10 cellular contexts compared by ENCODE assay signal in the genomic region with DNA sequence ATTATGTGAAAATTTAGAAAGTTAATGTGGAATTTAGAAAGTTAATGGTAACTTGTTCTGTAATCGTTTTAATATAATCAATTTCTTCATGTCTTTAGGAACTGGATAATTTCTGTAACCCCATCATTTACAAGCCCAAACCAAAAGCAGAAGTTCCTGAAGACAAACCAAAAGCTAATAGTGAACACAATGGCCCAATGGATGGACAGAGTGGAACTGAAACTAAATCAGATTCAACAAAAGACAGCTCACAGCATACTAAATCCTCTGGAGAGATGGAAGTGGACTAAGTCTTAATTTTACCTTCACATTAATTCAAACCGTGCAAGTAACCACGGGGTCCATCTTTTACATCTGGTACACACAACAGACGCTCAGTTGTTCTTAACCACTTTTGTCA. TPM values are rescaled to one million over a fixed set of nuclear protein-coding genes. Genes with fewer than 3 reads are reported as not detected.
DNase-seq lines count a peak whose midpoint lies in the region; ATAC-seq and TF ChIP-seq lines count a peak whose summit lies in the region.
"Had no signal": no experiment of that assay in that cellular context is flagged by ENCODE, and none has a peak within 500 bp of the region (broad histone marks: within the 10 kb centered on the region; RNA-seq: fewer than 3 reads in every experiment).

No MANE protein-coding gene starts in this region.

- intact Hi-C loops in natural killer cell (cut with micrococcal nuclease) (no loop called here), CD14-positive monocyte (cut with micrococcal nuclease) (no loop called here)

- H3K27ac Mint-ChIP-seq in natural killer cell (no peak overlapping the region), CD14-positive monocyte (peak overlapping the region in 1 of 7 donors; percentile 43)

- ATAC-seq in GM18868 (IDR thresholded peaks at IDR 0.05; ENCODE audit: unreplicated experiment) = peak; percentile 76
- ATAC-seq in HG02571 (IDR thresholded peaks at IDR 0.05; ENCODE audit: unreplicated experiment) = peak; percentile 71
- ATAC-seq in HG03439 (IDR thresholded peaks at IDR 0.05; ENCODE audit: unreplicated experiment) = peak; percentile 49
- ATAC-seq in natural killer cell = no peak

- H3K4me1 Mint-ChIP-seq in natural killer cell (no peaks in the 10 kb centered on the region), CD14-positive monocyte (peaks cover 10% of the 10 kb centered on the region)

- TF ChIP-seq CTCF in natural killer cell (IDR thresholded peaks at IDR 0.05) (no peak), CD14-positive monocyte (IDR thresholded peaks at IDR 0.05) (no peak)

- H3K27me3 Mint-ChIP-seq in natural killer cell (ENCODE audit: low read depth in 2 of 2) = peaks cover 0 to 5% of the 10 kb centered on the region in 2 donors
- H3K27me3 Mint-ChIP-seq in CD14-positive monocyte (ENCODE audit: low read depth in 3 of 3) = no peaks in the 10 kb centered on the region

- DNase-seq in dedifferentiated amniotic fluid mesenchymal stem cell (ENCODE audit: extremely low spot score) = peak; percentile 8
- no peak for DNase-seq in natural killer cell
- no peak for DNase-seq in NCI-H748 treated with DMSO at 0.1 percent for 48 hours (lab: John Stamatoyannopoulos, UW)
- no peak for DNase-seq in COR-L47 (lab: John Stamatoyannopoulos, UW)
- no peak for DNase-seq in CD14-positive monocyte (ENCODE audit: low spot score)
- DNase-seq: left ventricle myocardium inferior, NCI-H1048 had no signal

- H3K9me3 Mint-ChIP-seq in natural killer cell = no peaks in the 10 kb centered on the region
- H3K9me3 Mint-ChIP-seq in CD14-positive monocyte = no peaks in the 10 kb centered on the region

- no peaks in the 10 kb centered on the region for H3K36me3 Mint-ChIP-seq in natural killer cell
- no peaks in the 10 kb centered on the region for H3K36me3 Mint-ChIP-seq in CD14-positive monocyte

- no peak overlapping the region for H3K4me3 Mint-ChIP-seq in natural killer cell
- H3K4me3 Mint-ChIP-seq in CD14-positive monocyte = no peak overlapping the region

RNA-seq across cellular contexts. Expression of gene PLK4, which starts 48.1 kb away (rescaled TPM):
- 1 to 10 TPM; 3.9 to 7.3 (median 5.4) TPM for total RNA-seq in natural killer cell
- under 1 TPM; 0.34 to 0.38 TPM for polyA plus RNA-seq in CD14-positive monocyte

RNA-seq across cellular contexts. Expression of gene HSPA4L, which starts 50.5 kb away (rescaled TPM):
- not detected for total RNA-seq in natural killer cell
- under 1 TPM in 1 of 2 donors, not detected in 1; 0.04 TPM for polyA plus RNA-seq in CD14-positive monocyte

Comparison
In these comparisons a context has a peak if more than half of its experiments do, and no peak if none do; other contexts are left out.
1. ATAC-seq: peak in GM18868 (single experiment), HG02571 (single experiment) and HG03439 (single experiment); none in natural killer cell (0 of 3).